Comparison of ENCODE assay signal across 24 cellular contexts in genomic region chr17:823501-823902, GRCh38. TPM values are rescaled to one million over a fixed set of nuclear protein-coding genes. Genes with fewer than 3 reads are reported as not detected.
DNase-seq lines count a peak whose midpoint lies in the region; ATAC-seq and TF ChIP-seq lines count a peak whose summit lies in the region.
"Had no signal": no experiment of that assay in that cellular context is flagged by ENCODE, and none has a peak within 500 bp of the region (broad histone marks: within the 10 kb centered on the region; RNA-seq: fewer than 3 reads in every experiment).

No MANE protein-coding gene starts in this region.

- peak; percentile 51 for ATAC-seq in HG02981 (IDR thresholded peaks at IDR 0.05; ENCODE audit: unreplicated experiment)
- ATAC-seq in stimulated activated naive B cell treated with anti-CD40 and anti-IgM and Interleukin-4, amounts not matched to agents 10 μg/mL and 1 μg/mL and 100 μg/mL, for 72 hours (replicated peaks) = peak; percentile 80 to 90
- ATAC-seq: activated CD4-positive, CD25-positive, alpha-beta regulatory T cell treated with anti-CD3 and anti-CD28 coated beads, Interleukin-2, amount 50 U/mL, for 24 hours; right cardiac atrium; Right ventricle myocardium inferior; stimulated activated naive CD8-positive, alpha-beta T cell treated with anti-CD3 and anti-CD28 coated beads, Interleukin-15, amount 100 ng/mL, for 72 hours; T-helper 17 cell had no signal

- peaks cover 5 to 8% of the 10 kb centered on the region in 2 donors for H3K4me1 Mint-ChIP-seq in stimulated activated naive B cell treated with anti-CD40 and anti-IgM and Interleukin-4, amounts not matched to agents 10 μg/mL and 1 μg/mL and 100 μg/mL, for 72 hours
- H3K4me1 Mint-ChIP-seq: IgD-negative memory B cell; stimulated activated naive CD8-positive, alpha-beta T cell treated with anti-CD3 and anti-CD28 coated beads, Interleukin-15, amount 100 ng/mL, for 72 hours; T-helper 17 cell had no signal

- no peaks in the 10 kb centered on the region for H3K9me3 Mint-ChIP-seq in stimulated activated naive B cell treated with anti-CD40 and anti-IgM and Interleukin-4, amounts not matched to agents 10 μg/mL and 1 μg/mL and 100 μg/mL, for 72 hours
- H3K9me3 Mint-ChIP-seq: activated naive CD4-positive, alpha-beta T cell treated with anti-CD3 and anti-CD28 coated beads for 36 hours; IgD-negative memory B cell; stimulated activated naive CD8-positive, alpha-beta T cell treated with anti-CD3 and anti-CD28 coated beads, Interleukin-15, amount 100 ng/mL, for 72 hours had no signal

- H3K36me3 Mint-ChIP-seq in stimulated activated naive B cell treated with anti-CD40 and anti-IgM and Interleukin-4, amounts not matched to agents 10 μg/mL and 1 μg/mL and 100 μg/mL, for 72 hours = no peaks in the 10 kb centered on the region
- H3K36me3 Mint-ChIP-seq: IgD-negative memory B cell had no signal

- H3K4me3 Mint-ChIP-seq in stimulated activated naive B cell treated with anti-CD40 and anti-IgM and Interleukin-4, amounts not matched to agents 10 μg/mL and 1 μg/mL and 100 μg/mL, for 72 hours = peak overlapping the region in 1 of 2 donors; percentile 44
- H3K4me3 Mint-ChIP-seq: activated naive CD4-positive, alpha-beta T cell treated with anti-CD3 and anti-CD28 coated beads for 36 hours; IgD-negative memory B cell; stimulated activated naive CD8-positive, alpha-beta T cell treated with anti-CD3 and anti-CD28 coated beads, Interleukin-15, amount 100 ng/mL, for 72 hours; T-helper 17 cell had no signal

- DNase-seq in GM10266 (ENCODE audit: extremely low spot score) (peak; percentile 53), SK-N-DZ (ENCODE audit: low spot score) (peak; percentile 49), NCI-H1930 (lab: John Stamatoyannopoulos, UW) (no peak), Kasumi-1 (lab: John Stamatoyannopoulos, UW) (no peak)
- DNase-seq in stimulated activated naive B cell treated with anti-CD40 and anti-IgM and Interleukin-4, amounts not matched to agents 10 μg/mL and 1 μg/mL and 100 μg/mL, for 72 hours = peak; percentile 37
- DNase-seq in activated T-cell treated with anti-CD3 and anti-CD28 coated beads, Interleukin-2, amount 50 U/mL, for 48 hours = no peak
- DNase-seq: activated CD4-positive, alpha-beta T cell treated with anti-CD3 and anti-CD28 coated beads, Interleukin-2, amount 50 U/mL, for 4 hours; activated naive CD4-positive, alpha-beta T cell treated with anti-CD3 and anti-CD28 coated beads for 36 hours; caudate nucleus; DMS53; effector memory CD4-positive, alpha-beta T cell; GM23248; NCI-H1694; NCI-H510A treated with DMSO at 0.1 percent for 48 hours; PC-9; posterior cingulate gyrus; stimulated activated CD4-positive, alpha-beta T cell treated with anti-CD3 and anti-CD28 coated beads, Interleukin-2, amount 100 ng/mL, for 24 hours; stimulated activated naive CD8-positive, alpha-beta T cell treated with anti-CD3 and anti-CD28 coated beads, Interleukin-15, amount 100 ng/mL, for 72 hours; T-helper 17 cell had no signal

- TF ChIP-seq CTCF in GM10266 (IDR thresholded peaks at IDR 0.05; ENCODE audit: control insufficient read depth, insufficient read depth, low read depth, missing control alignments) = no peak

- H3K27ac Mint-ChIP-seq in stimulated activated naive B cell treated with anti-CD40 and anti-IgM and Interleukin-4, amounts not matched to agents 10 μg/mL and 1 μg/mL and 100 μg/mL, for 72 hours = peak overlapping the region; percentile 80
- H3K27ac Mint-ChIP-seq: activated naive CD4-positive, alpha-beta T cell treated with anti-CD3 and anti-CD28 coated beads for 36 hours; IgD-negative memory B cell; T-helper 17 cell had no signal

- H3K27me3 Mint-ChIP-seq in stimulated activated naive B cell treated with anti-CD40 and anti-IgM and Interleukin-4, amounts not matched to agents 10 μg/mL and 1 μg/mL and 100 μg/mL, for 72 hours = no peaks in the 10 kb centered on the region
- H3K27me3 Mint-ChIP-seq: stimulated activated naive CD8-positive, alpha-beta T cell treated with anti-CD3 and anti-CD28 coated beads, Interleukin-15, amount 100 ng/mL, for 72 hours had no signal

RNA-seq across cellular contexts. Expression of gene MRM3, which starts 41.3 kb away (rescaled TPM):
- polyA plus RNA-seq in SK-N-DZ (2014; cell fraction: cytosol; rRNA removed) = 27.9 and 32.4 TPM in 2 replicates
- 15.7 and 21.7 TPM in 2 replicates for polyA plus RNA-seq in SK-N-DZ (2014; cell fraction: nucleus; rRNA removed)

RNA-seq across cellular contexts. Expression of gene GLOD4, which starts 41.4 kb away (rescaled TPM):
- polyA plus RNA-seq in SK-N-DZ (2014; cell fraction: cytosol; rRNA removed) = 187 and 222 TPM in 2 replicates
- polyA plus RNA-seq in SK-N-DZ (2014; cell fraction: nucleus; rRNA removed) = 98.0 and 116 TPM in 2 replicates

Comparison
In these comparisons a context has a peak if more than half of its experiments do, and no peak if none do; other contexts are left out.
1. DNase-seq: peak in GM10266 (single experiment), SK-N-DZ (single experiment) and stimulated activated naive B cell treated with anti-CD40 and anti-IgM and Interleukin-4, amounts not matched to agents 10 μg/mL and 1 μg/mL and 100 μg/mL, for 72 hours (single experiment); none in activated T-cell treated with anti-CD3 and anti-CD28 coated beads, Interleukin-2, amount 50 U/mL, for 48 hours (0 of 2), NCI-H1930 (0 of 2) and Kasumi-1 (0 of 2).